In the genomic region with DNA sequence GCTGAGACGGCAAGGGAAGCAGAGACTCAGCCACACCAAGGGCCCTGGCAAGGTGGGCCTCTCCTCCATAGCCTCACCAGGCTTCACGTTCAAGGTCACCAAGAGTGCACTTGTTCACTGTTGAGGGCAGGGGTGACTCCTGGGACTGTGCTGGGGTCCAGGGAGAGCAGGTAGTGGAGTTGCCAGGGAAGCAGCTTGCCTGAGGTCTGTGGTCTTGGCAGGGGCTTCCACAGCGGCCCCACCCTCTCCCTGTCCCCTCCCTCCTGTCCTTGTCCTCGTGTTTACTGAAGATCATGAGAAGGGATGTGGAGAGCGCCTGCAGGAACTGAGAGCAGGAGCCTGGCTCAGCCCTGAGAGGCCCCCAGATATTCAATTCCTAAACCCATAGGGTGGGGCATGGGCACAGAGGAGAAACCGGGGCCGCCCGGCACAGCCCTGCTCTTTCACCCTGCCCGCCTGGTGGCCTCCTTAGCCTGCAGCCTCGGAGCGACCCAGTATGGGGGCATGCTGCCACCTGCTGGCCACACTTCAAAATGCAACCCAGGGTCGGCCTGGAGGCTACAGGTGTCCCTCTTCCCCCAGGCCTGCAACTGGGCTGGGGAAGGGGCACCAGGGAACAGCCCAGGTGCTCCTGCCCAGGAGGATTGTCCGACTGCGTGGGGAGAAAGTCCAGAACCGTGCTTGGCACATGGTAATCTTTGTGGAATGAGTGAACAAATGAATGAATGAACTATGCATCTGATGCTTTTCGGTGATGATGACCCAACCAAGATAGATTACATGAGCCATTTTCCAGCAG, we compare ENCODE assay signal across 8 cellular contexts. TPM values are rescaled to one million over a fixed set of nuclear protein-coding genes. Genes with fewer than 3 reads are reported as not detected.
DNase-seq lines count a peak whose midpoint lies in the region; ATAC-seq, FAIRE-seq and TF ChIP-seq lines count a peak whose summit lies in the region.
"Not testable (repeated sequence)": the region's sequence is repeated elsewhere in the genome, so short reads cannot be mapped to it uniquely, and the experiment has no call there.

No MANE protein-coding gene starts in this region.

- not testable (repeated sequence) for H3K9ac ChIP-seq in kidney (ENCODE audit: low read length in 2 of 2)

- not testable (repeated sequence) for H3K27me3 ChIP-seq in bronchial epithelial cell (ENCODE audit: control insufficient read depth, insufficient read depth, low read length)

- FAIRE-seq in bronchial epithelial cell (lab: Jason Lieb, UNC); kidney (lab: Jason Lieb, UNC): not testable (repeated sequence)

- not testable (repeated sequence) for H3K4me3 ChIP-seq in AG09309 (ENCODE audit: control insufficient read depth, low read depth, low read length); bronchial epithelial cell (ENCODE audit: low read depth, low read length); kidney (ENCODE audit: low read length in 2 of 2)

- TF ChIP-seq CTCF in AG09309 (IDR thresholded peaks at IDR 0.05; ENCODE audit: control insufficient read depth, insufficient read depth, low read depth, low read length, missing control alignments) = peak; percentile 92
- peak; percentile 94 for TF ChIP-seq CTCF in bronchial epithelial cell (IDR thresholded peaks at IDR 0.05; ENCODE audit: insufficient read depth, low read length, severe bottlenecking)
- peak; percentile 94 for TF ChIP-seq CTCF in kidney (IDR thresholded peaks at IDR 0.05; ENCODE audit: borderline replicate concordance, extremely low read depth, insufficient read depth)

- not testable (repeated sequence) for H3K36me3 ChIP-seq in bronchial epithelial cell (ENCODE audit: control insufficient read depth, insufficient read depth, low read length); kidney (ENCODE audit: control insufficient read depth in 1 of 2, insufficient read depth in 2 of 2, low read length in 2 of 2)

- not testable (repeated sequence) for DNase-seq in AG09309 (ENCODE audit: low read depth)
- DNase-seq in NCI-H460 (ENCODE audit: extremely low read depth, low read depth) (peak; percentile 76), bronchial epithelial cell (ENCODE audit: low read depth) (peak; percentile 48), kidney (peak; percentile 91)
- DNase-seq in activated CD4-positive, CD25-positive, alpha-beta regulatory T cell treated with anti-CD3 and anti-CD28 coated beads, Interleukin-2, amount 50 U/mL, for 72 hours = peak; percentile 93
- DNase-seq in stimulated activated CD4-positive, alpha-beta T cell treated with anti-CD3 and anti-CD28 coated beads, Interleukin-1b, Interleukin-23, amount 100 ng/mL, for 1 hour (ENCODE audit: low read depth in 2 of 2) = peak; percentile 69 to 90

- intact Hi-C loops in kidney (cut with DNase I) = not testable (repeated sequence)

- H3K27ac ChIP-seq in kidney (ENCODE audit: low read depth in 2 of 2, low read length in 2 of 2) = not testable (repeated sequence)

- ATAC-seq in GM18907 (IDR thresholded peaks at IDR 0.05; ENCODE audit: unreplicated experiment) (peak; percentile 80), HG03175 (IDR thresholded peaks at IDR 0.05; ENCODE audit: unreplicated experiment) (peak; percentile 78)

- not testable (repeated sequence) for H3K4me1 ChIP-seq in kidney (ENCODE audit: control insufficient read depth in 1 of 2, insufficient read depth in 1 of 2, low read depth in 1 of 2, low read length in 2 of 2)

- not testable (repeated sequence) for H3K9me3 ChIP-seq in kidney (ENCODE audit: control insufficient read depth in 1 of 2, low read length in 2 of 2)

RNA-seq across cellular contexts. Expression of gene ALPI, which starts 15.5 kb away (rescaled TPM):
- total RNA-seq in NCI-H460 (2014; rRNA removed; shearing (Covaris generic)) = not detected in 2 replicates
- polyA plus RNA-seq in NCI-H460 (2014; cell fraction: nucleus; rRNA removed) = not detected in 2 replicates
- total RNA-seq in bronchial epithelial cell (not detected in 2 replicates), kidney (0.09 TPM)
- 0.49 TPM for polyA plus RNA-seq in kidney (ENCODE audit: insufficient read depth, low read depth, low replicate concordance)

RNA-seq across cellular contexts. Expression of gene ALPG, which starts 33.8 kb away (rescaled TPM):
- not detected in 2 replicates for total RNA-seq in NCI-H460 (2014; rRNA removed; shearing (Covaris generic))
- polyA plus RNA-seq in NCI-H460 (2014; cell fraction: nucleus; rRNA removed) = not detected in 2 replicates
- total RNA-seq in bronchial epithelial cell (not detected in 2 replicates), kidney (not detected)
- polyA plus RNA-seq in kidney (ENCODE audit: insufficient read depth, low read depth, low replicate concordance) = not detected

RNA-seq across cellular contexts. Expression of gene ECEL1, which starts 47.2 kb away (rescaled TPM):
- 2.0 and 2.8 TPM in 2 replicates for total RNA-seq in NCI-H460 (2014; rRNA removed; shearing (Covaris generic))
- polyA plus RNA-seq in NCI-H460 (2014; cell fraction: nucleus; rRNA removed) = 1.4 and 5.5 TPM in 2 replicates
- total RNA-seq in bronchial epithelial cell (not detected in 2 replicates), kidney (6.7 TPM)
- polyA plus RNA-seq in kidney (ENCODE audit: insufficient read depth, low read depth, low replicate concordance) = 8.5 TPM
